In the genomic region with DNA sequence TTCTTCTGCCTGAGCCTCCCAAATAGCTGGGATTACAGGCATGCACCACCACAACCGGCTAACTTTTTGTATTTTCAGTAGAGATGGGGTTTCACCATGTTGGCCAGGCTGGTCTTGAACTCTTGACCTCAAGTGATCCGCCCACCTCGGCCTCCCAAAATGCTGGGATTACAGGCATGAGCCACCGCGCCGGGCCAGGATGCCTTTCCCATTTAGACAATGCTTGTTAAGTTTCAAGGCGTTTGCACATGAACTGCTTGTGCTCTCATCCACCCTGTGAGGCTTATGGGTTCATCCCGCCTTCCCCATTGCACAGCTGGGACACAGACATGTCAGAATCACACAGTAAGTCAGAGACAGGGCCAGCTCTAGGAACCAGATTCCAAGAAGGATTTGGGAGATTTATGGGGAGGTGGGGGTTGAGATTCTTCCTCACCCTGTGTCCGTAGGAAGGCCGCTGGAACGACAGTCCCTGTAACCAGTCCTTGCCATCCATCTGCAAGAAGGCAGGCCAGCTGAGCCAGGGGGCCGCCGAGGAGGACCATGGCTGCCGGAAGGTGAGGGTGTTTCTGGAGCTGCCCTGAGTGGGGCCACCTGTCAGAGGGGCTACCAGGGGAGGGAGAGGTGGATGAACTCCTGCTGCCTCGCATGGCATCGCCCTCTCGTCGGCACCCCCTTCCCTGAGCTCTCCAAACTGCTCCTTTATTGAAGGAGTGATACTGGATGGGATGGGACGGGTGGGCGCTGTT, we compare ENCODE assay signal across 25 cellular contexts.
"Had no signal": no experiment of that assay in that cellular context is flagged by ENCODE, and none has a peak within 500 bp of the region (broad histone marks: within the 10 kb centered on the region; RNA-seq: fewer than 3 reads in every experiment).

No MANE protein-coding gene starts in this region.

- H3K27me3 ChIP-seq: adrenal gland, ascending aorta, gastroesophageal sphincter, hepatocyte had no signal

- H3K4me1 ChIP-seq: adrenal gland had no signal

- H3K36me3 ChIP-seq: adrenal gland, gastroesophageal sphincter had no signal

- H3K9me3 ChIP-seq: adrenal gland, ascending aorta, gastroesophageal sphincter, thoracic aorta had no signal

- DNase-seq: activated CD4-positive, alpha-beta T cell treated with anti-CD3 and anti-CD28 coated beads for 48 hours; activated CD4-positive, alpha-beta T cell treated with anti-CD3 and anti-CD28 coated beads, Interleukin-2, amount 50 U/mL, for 48 hours; activated CD8-positive, alpha-beta memory T cell treated with anti-CD3 and anti-CD28 coated beads, Interleukin-2, amount 50 U/mL, for 4 hours; activated effector memory CD4-positive, alpha-beta T cell treated with anti-CD3 and anti-CD28 coated beads, Interleukin-2, amount 50 U/mL, for 16 hours; activated naive CD4-positive, alpha-beta T cell treated with anti-CD3 and anti-CD28 coated beads for 36 hours; activated naive CD8-positive, alpha-beta T cell treated with anti-CD3 and anti-CD28 coated beads for 36 hours; activated T-cell treated with anti-CD3 and anti-CD28 coated beads, Interleukin-2, amount 50 U/mL, for 1 hour; adrenal gland; cortex of kidney; effector memory CD8-positive, alpha-beta T cell; islet precursor cell; left cardiac atrium; left ventricle myocardium superior; midbrain; naive thymus-derived CD4-positive, alpha-beta T cell; occipital lobe; right cardiac atrium; stimulated activated CD4-positive, alpha-beta T cell treated with anti-CD3 and anti-CD28 coated beads, Interleukin-12 subunit alpha, Interleukin-12 subunit beta, amount 100 ng/mL, for 4 hours; stimulated activated CD4-positive, alpha-beta T cell treated with anti-CD3 and anti-CD28 coated beads, Interleukin-4, amount 100 ng/mL, for 1 hour; stimulated activated naive CD8-positive, alpha-beta T cell treated with anti-CD3 and anti-CD28 coated beads, Interleukin-15, Interleukin-2, amounts not matched to agents 100 U/mL and 50 U/mL, for 24 hours; trophoblast cell had no signal

- ATAC-seq: effector memory CD8-positive, alpha-beta T cell; gastroesophageal sphincter; left cardiac atrium; left ventricle myocardium superior; naive thymus-derived CD4-positive, alpha-beta T cell; right cardiac atrium; stimulated activated naive CD8-positive, alpha-beta T cell treated with anti-CD3 and anti-CD28 coated beads, Interleukin-15, Interleukin-2, amounts not matched to agents 100 U/mL and 50 U/mL, for 24 hours had no signal

- H3K4me3 ChIP-seq: adrenal gland, ascending aorta, gastroesophageal sphincter, hepatocyte, thoracic aorta had no signal

- H3K4me2 ChIP-seq: hepatocyte had no signal

- H3K27ac ChIP-seq: adrenal gland, hepatocyte had no signal
